In genomic region chrX:12986164-12986779, GRCh38 we compare ENCODE assay signal across 12 cellular contexts. TPM values are rescaled to one million over a fixed set of nuclear protein-coding genes. Genes with fewer than 3 reads are reported as not detected.
DNase-seq lines count a peak whose midpoint lies in the region; ATAC-seq, FAIRE-seq and TF ChIP-seq lines count a peak whose summit lies in the region.
"Had no signal": no experiment of that assay in that cellular context is flagged by ENCODE, and none has a peak within 500 bp of the region (broad histone marks: within the 10 kb centered on the region; RNA-seq: fewer than 3 reads in every experiment).

No MANE protein-coding gene starts in this region.

- H3K9ac ChIP-seq in astrocyte (ENCODE audit: low read length) (no peak overlapping the region), colonic mucosa (ENCODE audit: low read depth in 2 of 2, low read length in 2 of 2) (no peak overlapping the region)

- no peaks in the 10 kb centered on the region for H4K20me1 ChIP-seq in astrocyte (ENCODE audit: insufficient read depth, low read length)

- peaks cover 25% of the 10 kb centered on the region for H3K4me1 Mint-ChIP-seq in astrocyte (ENCODE audit: low read depth, unreplicated experiment)

- H3K9me3 ChIP-seq in astrocyte (ENCODE audit: insufficient read depth, low read depth, low read length) (no peaks in the 10 kb centered on the region), colonic mucosa (no peaks in the 10 kb centered on the region)
- H3K9me3 ChIP-seq: pancreas had no signal

- DNase-seq in GM12865 (ENCODE audit: low read depth) (peak; percentile 67), astrocyte (ENCODE audit: low read depth) (no peak), T1000 (lab: John Stamatoyannopoulos, UW) (no peak), colonic mucosa (no peak)
- DNase-seq: activated CD8-positive, alpha-beta memory T cell treated with anti-CD3 and anti-CD28 coated beads, Interleukin-2, amount 50 U/mL, for 4 hours; pancreas had no signal

- H3K4me2 ChIP-seq in astrocyte (ENCODE audit: low read length), result no peak overlapping the region

- no peak overlapping the region for H2AFZ ChIP-seq in astrocyte (ENCODE audit: low read depth, low read length)

- H3K27ac Mint-ChIP-seq in astrocyte (ENCODE audit: unreplicated experiment), result peak overlapping the region; percentile 67

- FAIRE-seq in astrocyte (lab: Jason Lieb, UNC), result peak; percentile 39
- FAIRE-seq: pancreas had no signal

- no peaks in the 10 kb centered on the region for H3K36me3 Mint-ChIP-seq in astrocyte (ENCODE audit: low read depth, unreplicated experiment)

- H3K36me3 ChIP-seq in astrocyte (ENCODE audit: insufficient read depth, low read length) (no peaks in the 10 kb centered on the region), colonic mucosa (no peaks in the 10 kb centered on the region)
- H3K36me3 ChIP-seq: pancreas had no signal

- peak; percentile 34 for ATAC-seq in GM19438 (IDR thresholded peaks at IDR 0.05; ENCODE audit: low read depth, unreplicated experiment)
- ATAC-seq in HG03558 (IDR thresholded peaks at IDR 0.05; ENCODE audit: extremely low read depth, unreplicated experiment), result peak; percentile 37
- no peak for ATAC-seq in HG02571 (IDR thresholded peaks at IDR 0.05; ENCODE audit: unreplicated experiment)
- ATAC-seq in HG03442 (IDR thresholded peaks at IDR 0.05; ENCODE audit: unreplicated experiment), result no peak
- ATAC-seq: pancreas had no signal

- H3K79me2 ChIP-seq in astrocyte (ENCODE audit: insufficient read depth, low read length), result no peaks in the 10 kb centered on the region

- H3K27ac ChIP-seq in astrocyte (ENCODE audit: low read depth, low read length) (no peak overlapping the region), colonic mucosa (no peak overlapping the region)
- H3K27ac ChIP-seq: SK-N-MC had no signal

- H3K4me3 ChIP-seq in GM12865 (ENCODE audit: low read depth, low read length) (peak overlapping the region; percentile 42), astrocyte (ENCODE audit: insufficient read depth, low read depth, low read length) (no peak overlapping the region), colonic mucosa (no peak overlapping the region)
- H3K4me3 ChIP-seq: pancreas, SK-N-MC had no signal

- TF ChIP-seq CTCF in GM12865 (IDR thresholded peaks at IDR 0.05; ENCODE audit: insufficient read depth, low read depth, low read length, missing control alignments) (no peak), astrocyte (IDR thresholded peaks at IDR 0.05; ENCODE audit: insufficient read depth, low read depth, low read length) (no peak), colonic mucosa (IDR thresholded peaks at IDR 0.05) (no peak)

- no peaks in the 10 kb centered on the region for H3K27me3 ChIP-seq in astrocyte (ENCODE audit: insufficient read depth, low read length)
- no peaks in the 10 kb centered on the region for H3K27me3 ChIP-seq in colonic mucosa
- H3K27me3 ChIP-seq: pancreas had no signal

- H3K4me3 Mint-ChIP-seq in astrocyte (ENCODE audit: unreplicated experiment), result peak overlapping the region; percentile 9

- no peaks in the 10 kb centered on the region for H3K27me3 Mint-ChIP-seq in astrocyte (ENCODE audit: low read depth, unreplicated experiment)

- no peaks in the 10 kb centered on the region for H3K9me3 Mint-ChIP-seq in astrocyte (ENCODE audit: unreplicated experiment)

- peaks cover 19% of the 10 kb centered on the region for H3K4me1 ChIP-seq in astrocyte (ENCODE audit: insufficient read depth, low read length)
- H3K4me1 ChIP-seq in colonic mucosa, result no peaks in the 10 kb centered on the region

- intact Hi-C loops in colonic mucosa (cut with DNase I), result no loop called here

RNA-seq across cellular contexts. Expression of gene TMSB4X, which starts 11.4 kb away (rescaled TPM):
- total RNA-seq in astrocyte, result 3,722 and 4,388 TPM in 2 replicates
- total RNA-seq in colonic mucosa, result 1,000 to 10,000 TPM; 3,844 to 4,288 TPM

RNA-seq across cellular contexts. Expression of gene FAM9C, which starts 58.1 kb away (rescaled TPM):
- total RNA-seq in astrocyte, result 0.16 TPM in 1 of 2 replicates, not detected in the other
- total RNA-seq in colonic mucosa, result not detected
- total RNA-seq: cerebellum, pancreas had no signal

Comparison
In these comparisons a context has a peak if more than half of its experiments do, and no peak if none do; other contexts are left out.
1. ATAC-seq: peak in GM19438 (single experiment) and HG03558 (single experiment); none in HG02571 (single experiment) and HG03442 (single experiment).